ENCODE assay signal across 13 cellular contexts in genomic region chr17:79799174-79799537, GRCh38. TPM values are rescaled to one million over a fixed set of nuclear protein-coding genes. Genes with fewer than 3 reads are reported as not detected.
DNase-seq lines count a peak whose midpoint lies in the region; ATAC-seq and TF ChIP-seq lines count a peak whose summit lies in the region.
"Had no signal": no experiment of that assay in that cellular context is flagged by ENCODE, and none has a peak within 500 bp of the region (broad histone marks: within the 10 kb centered on the region; RNA-seq: fewer than 3 reads in every experiment).

No MANE protein-coding gene starts in this region.

- peaks cover 40% of the 10 kb centered on the region for H3K27me3 Mint-ChIP-seq in activated T-helper 1 cell treated with anti-CD3 and anti-CD28 coated beads, Interleukin-12 subunit alpha, Interleukin-12 subunit beta, Interleukin-2, Interleukin-4 antibody, amounts not matched to agents 30 ng/mL and 10 ng/mL and 1 ng/mL, durations not matched to agents 14 hours and 24 hours and 36 hours (ENCODE audit: insufficient read depth)
- H3K27me3 Mint-ChIP-seq in naive thymus-derived CD4-positive, alpha-beta T cell, result peaks cover 19 to 53% (median 32%) of the 10 kb centered on the region in 5 donors

- peaks cover 4% of the 10 kb centered on the region for H3K9me3 Mint-ChIP-seq in activated T-helper 1 cell treated with anti-CD3 and anti-CD28 coated beads, Interleukin-12 subunit alpha, Interleukin-12 subunit beta, Interleukin-2, Interleukin-4 antibody, amounts not matched to agents 30 ng/mL and 10 ng/mL and 1 ng/mL, durations not matched to agents 14 hours and 24 hours and 36 hours
- H3K9me3 Mint-ChIP-seq in naive thymus-derived CD4-positive, alpha-beta T cell, result peaks cover 0 to 11% (median 2%) of the 10 kb centered on the region in 11 donors

- H3K36me3 ChIP-seq in BLaER1 treated with 17β-estradiol and CSF1 and Interleukin-3, amounts not matched to agents 10 nM and 100 nM, result peaks cover 8 to 12% (median 10%) of the 10 kb centered on the region in 11 experiments; a peak in 21 of 22 replicates
- peaks cover 17% of the 10 kb centered on the region for H3K36me3 ChIP-seq in DND-41 (ENCODE audit: insufficient read depth, low read length)
- peaks cover 0 to 9% (median 0%) of the 10 kb centered on the region in 3 experiments for H3K36me3 ChIP-seq in naive thymus-derived CD4-positive, alpha-beta T cell (ENCODE audit: control insufficient read depth in 2 of 3, insufficient read depth in 3 of 3, low read length in 3 of 3)

- peaks cover 33% of the 10 kb centered on the region for H3K79me2 ChIP-seq in DND-41 (ENCODE audit: insufficient read depth, low read length)

- H3K4me3 Mint-ChIP-seq in activated T-helper 1 cell treated with anti-CD3 and anti-CD28 coated beads, Interleukin-12 subunit alpha, Interleukin-12 subunit beta, Interleukin-2, Interleukin-4 antibody, amounts not matched to agents 30 ng/mL and 10 ng/mL and 1 ng/mL, durations not matched to agents 14 hours and 24 hours and 36 hours, result no peak overlapping the region
- peak overlapping the region; percentile 8 to 77 (median 60) for H3K4me3 Mint-ChIP-seq in naive thymus-derived CD4-positive, alpha-beta T cell

- H3K27ac Mint-ChIP-seq in activated T-helper 1 cell treated with anti-CD3 and anti-CD28 coated beads, Interleukin-12 subunit alpha, Interleukin-12 subunit beta, Interleukin-2, Interleukin-4 antibody, amounts not matched to agents 30 ng/mL and 10 ng/mL and 1 ng/mL, durations not matched to agents 14 hours and 24 hours and 36 hours, result peak overlapping the region; percentile 95
- H3K27ac Mint-ChIP-seq in naive thymus-derived CD4-positive, alpha-beta T cell, result peak overlapping the region in 5 of 9 donors; percentile 58 to 86 (median 80)

- H3K4me1 ChIP-seq in BLaER1 treated with 17β-estradiol and CSF1 and Interleukin-3, amounts not matched to agents 10 nM and 100 nM, result peaks cover 56 to 73% (median 64%) of the 10 kb centered on the region in 10 experiments
- H3K4me1 ChIP-seq in DND-41 (ENCODE audit: insufficient read depth, low read length), result peaks cover 70% of the 10 kb centered on the region
- peaks cover 38 to 50% of the 10 kb centered on the region in 2 donors for H3K4me1 ChIP-seq in naive thymus-derived CD4-positive, alpha-beta T cell (ENCODE audit: control insufficient read depth in 2 of 2, insufficient read depth in 2 of 2, low read length in 2 of 2)

- H4K20me1 ChIP-seq in BLaER1 treated with 17β-estradiol and CSF1 and Interleukin-3, amounts not matched to agents 10 nM and 100 nM, result peaks cover 0 to 86% (median 76%) of the 10 kb centered on the region in 11 experiments; a peak in 20 of 22 replicates
- peaks cover 20% of the 10 kb centered on the region; the same call in 1 of the 2 replicates for H4K20me1 ChIP-seq in DND-41 (ENCODE audit: insufficient read depth, low read length)

- intact Hi-C loops in activated T-helper 1 cell treated with anti-CD3 and anti-CD28 coated beads, Interleukin-12 subunit alpha, Interleukin-12 subunit beta, Interleukin-2, Interleukin-4 antibody, amounts not matched to agents 30 ng/mL and 10 ng/mL and 1 ng/mL, durations not matched to agents 14 hours and 24 hours and 36 hours (cut with micrococcal nuclease), result loop anchor here (5.0 kb wide), 1 partner anchor 1713 kb away; the partner anchor contains the start of gene ACTG1
- intact Hi-C loops in naive thymus-derived CD4-positive, alpha-beta T cell (cut with micrococcal nuclease), result loop anchor here in 1 of 2 donors (5.0 kb wide), 2 partner anchors 52 to 238 kb away; partner anchors contain the start of genes CCDC40 and TBC1D16

- peaks cover 0 to 10% (median 0%) of the 10 kb centered on the region in 11 experiments; a peak in 2 of 22 replicates for H3K9me3 ChIP-seq in BLaER1 treated with 17β-estradiol and CSF1 and Interleukin-3, amounts not matched to agents 10 nM and 100 nM (replicated peaks in 1 of 11)
- no peaks in the 10 kb centered on the region for H3K9me3 ChIP-seq in DND-41 (ENCODE audit: insufficient read depth, low read length, severe bottlenecking)
- H3K9me3 ChIP-seq in naive thymus-derived CD4-positive, alpha-beta T cell (ENCODE audit: control insufficient read depth in 2 of 3, low read length in 3 of 3), result peaks cover 0 to 4% (median 0%) of the 10 kb centered on the region in 3 experiments

- H3K4me1 Mint-ChIP-seq in activated T-helper 1 cell treated with anti-CD3 and anti-CD28 coated beads, Interleukin-12 subunit alpha, Interleukin-12 subunit beta, Interleukin-2, Interleukin-4 antibody, amounts not matched to agents 30 ng/mL and 10 ng/mL and 1 ng/mL, durations not matched to agents 14 hours and 24 hours and 36 hours (ENCODE audit: low read depth), result peaks cover 23% of the 10 kb centered on the region
- peaks cover 17 to 58% (median 37%) of the 10 kb centered on the region in 7 donors for H3K4me1 Mint-ChIP-seq in naive thymus-derived CD4-positive, alpha-beta T cell

- CTCF ChIA-PET in naive thymus-derived CD4-positive, alpha-beta T cell (lab: Charles Lee), result no interaction called here

- ATAC-seq in DND-41 (ENCODE audit: insufficient read depth, low read depth) (no peak), GM21381 (IDR thresholded peaks at IDR 0.05; ENCODE audit: unreplicated experiment) (no peak), GM18870 (IDR thresholded peaks at IDR 0.05; ENCODE audit: unreplicated experiment) (no peak)
- no peak for ATAC-seq in naive thymus-derived CD4-positive, alpha-beta T cell
- ATAC-seq: activated CD4-positive, CD25-positive, alpha-beta regulatory T cell treated with anti-CD3 and anti-CD28 coated beads, Interleukin-2, amount 50 U/mL, for 24 hours; sciatic nerve had no signal

- DNase-seq in DND-41 (no peak), superior temporal gyrus (ENCODE audit: extremely low spot score) (no peak)
- DNase-seq in activated T-helper 1 cell treated with anti-CD3 and anti-CD28 coated beads, Interleukin-12 subunit alpha, Interleukin-12 subunit beta, Interleukin-2, Interleukin-4 antibody, amounts not matched to agents 30 ng/mL and 10 ng/mL and 1 ng/mL, durations not matched to agents 14 hours and 24 hours and 36 hours (ENCODE audit: low spot score), result no peak
- DNase-seq in naive thymus-derived CD4-positive, alpha-beta T cell, result peak in 2 of 9 donors; percentile 25 to 30
- DNase-seq: amygdala, foreskin melanocyte, Kasumi-1, NCI-H2081 had no signal

- peaks cover 9% of the 10 kb centered on the region for H3K36me3 Mint-ChIP-seq in activated T-helper 1 cell treated with anti-CD3 and anti-CD28 coated beads, Interleukin-12 subunit alpha, Interleukin-12 subunit beta, Interleukin-2, Interleukin-4 antibody, amounts not matched to agents 30 ng/mL and 10 ng/mL and 1 ng/mL, durations not matched to agents 14 hours and 24 hours and 36 hours (ENCODE audit: low read depth)
- H3K36me3 Mint-ChIP-seq in naive thymus-derived CD4-positive, alpha-beta T cell, result peaks cover 0 to 13% (median 0%) of the 10 kb centered on the region in 5 donors

- peaks cover 65 to 81% (median 72%) of the 10 kb centered on the region in 11 experiments for H3K27me3 ChIP-seq in BLaER1 treated with 17β-estradiol and CSF1 and Interleukin-3, amounts not matched to agents 10 nM and 100 nM
- H3K27me3 ChIP-seq in DND-41 (ENCODE audit: insufficient read depth, low read length, poor library complexity), result peaks cover 32% of the 10 kb centered on the region
- H3K27me3 ChIP-seq in naive thymus-derived CD4-positive, alpha-beta T cell (ENCODE audit: control insufficient read depth in 2 of 2, insufficient read depth in 2 of 2, low read length in 2 of 2), result peaks cover 44 to 51% of the 10 kb centered on the region in 2 donors

- POLR2A ChIA-PET in naive thymus-derived CD4-positive, alpha-beta T cell (lab: Charles Lee), result interaction anchor here (0.6 to 3.7 kb wide), 7 partner anchors 9 to 43 kb away, joined by 3 to 19 read pairs (median 5); partner anchors contain the start of gene CBX4

- peak overlapping the region in 2 of 10 experiments; percentile 1 to 74; a peak in 1 of 20 replicates for H3K4me3 ChIP-seq in BLaER1 treated with 17β-estradiol and CSF1 and Interleukin-3, amounts not matched to agents 10 nM and 100 nM
- H3K4me3 ChIP-seq in DND-41 (ENCODE audit: low read depth in 1 of 2, low read length in 2 of 2), result no peak overlapping the region
- H3K4me3 ChIP-seq in naive thymus-derived CD4-positive, alpha-beta T cell (ENCODE audit: low read length), result no peak overlapping the region

- no peak overlapping the region for H3K9ac ChIP-seq in BLaER1 treated with 17β-estradiol and CSF1 and Interleukin-3, amounts not matched to agents 10 nM and 100 nM
- peak overlapping the region; percentile 57; the same call in 1 of the 2 replicates for H3K9ac ChIP-seq in DND-41 (ENCODE audit: low read depth, low read length)

- H2AFZ ChIP-seq in DND-41 (ENCODE audit: low read depth, low read length), result no peak overlapping the region

- no peak overlapping the region for H3K27ac ChIP-seq in BLaER1 treated with 17β-estradiol and CSF1 and Interleukin-3, amounts not matched to agents 10 nM and 100 nM
- H3K27ac ChIP-seq in DND-41 (ENCODE audit: low read length), result no peak overlapping the region
- H3K27ac ChIP-seq in naive thymus-derived CD4-positive, alpha-beta T cell (ENCODE audit: low read depth, low read length), result no peak overlapping the region

- H3K4me2 ChIP-seq in BLaER1 treated with 17β-estradiol and CSF1 and Interleukin-3, amounts not matched to agents 10 nM and 100 nM, result peak overlapping the region in 10 of 11 experiments; percentile 81 to 98 (median 92); a peak in 17 of 22 replicates
- peak overlapping the region; percentile 77 for H3K4me2 ChIP-seq in DND-41 (ENCODE audit: insufficient read depth, low read length)

- no peak for TF ChIP-seq CTCF in DND-41 (IDR thresholded peaks at IDR 0.05; ENCODE audit: borderline replicate concordance, extremely low read depth, low read length, poor library complexity, severe bottlenecking)

RNA-seq across cellular contexts. Expression of gene CBX8, which starts 2.3 kb away (rescaled TPM):
- total RNA-seq in activated T-helper 1 cell treated with anti-CD3 and anti-CD28 coated beads, Interleukin-12 subunit alpha, Interleukin-12 subunit beta, Interleukin-2, Interleukin-4 antibody, amounts not matched to agents 30 ng/mL and 10 ng/mL and 1 ng/mL, durations not matched to agents 14 hours and 24 hours and 36 hours, result 6.2 and 6.6 TPM in 2 replicates
- 10 to 100 TPM in 1 of 5 experiments, 1 to 10 TPM in 4; 2.4 to 11.9 (median 3.0) TPM for total RNA-seq in naive thymus-derived CD4-positive, alpha-beta T cell
- polyA plus RNA-seq in naive thymus-derived CD4-positive, alpha-beta T cell, result 1 to 10 TPM in 1 of 2 donors, under 1 TPM in 1; 0.96 to 1.9 TPM

RNA-seq across cellular contexts. Expression of gene CBX2, which starts 21.2 kb away (rescaled TPM):
- 4.7 and 5.1 TPM in 2 replicates for total RNA-seq in activated T-helper 1 cell treated with anti-CD3 and anti-CD28 coated beads, Interleukin-12 subunit alpha, Interleukin-12 subunit beta, Interleukin-2, Interleukin-4 antibody, amounts not matched to agents 30 ng/mL and 10 ng/mL and 1 ng/mL, durations not matched to agents 14 hours and 24 hours and 36 hours
- 1 to 10 TPM in 1 of 5 experiments, under 1 TPM in 4; 0.24 to 4.4 (median 0.41) TPM for total RNA-seq in naive thymus-derived CD4-positive, alpha-beta T cell
- polyA plus RNA-seq in naive thymus-derived CD4-positive, alpha-beta T cell, result under 1 TPM in 1 of 2 donors, not detected in 1; 0.41 TPM

RNA-seq across cellular contexts. Expression of gene CBX4, which starts 40.1 kb away (rescaled TPM):
- 22.4 and 23.8 TPM in 2 replicates for total RNA-seq in activated T-helper 1 cell treated with anti-CD3 and anti-CD28 coated beads, Interleukin-12 subunit alpha, Interleukin-12 subunit beta, Interleukin-2, Interleukin-4 antibody, amounts not matched to agents 30 ng/mL and 10 ng/mL and 1 ng/mL, durations not matched to agents 14 hours and 24 hours and 36 hours
- 100 to 1,000 TPM in 2 of 5 experiments, 10 to 100 TPM in 3; 37.7 to 134 (median 84.4) TPM for total RNA-seq in naive thymus-derived CD4-positive, alpha-beta T cell
- 1 to 10 TPM; 4.0 to 7.4 TPM for polyA plus RNA-seq in naive thymus-derived CD4-positive, alpha-beta T cell
